Comparison of ENCODE assay signal across 21 cellular contexts in genomic region chr6:11614534-11615213, GRCh38.
DNase-seq lines count a peak whose midpoint lies in the region; ATAC-seq, FAIRE-seq and TF ChIP-seq lines count a peak whose summit lies in the region.
"Had no signal": no experiment of that assay in that cellular context is flagged by ENCODE, and none has a peak within 500 bp of the region (broad histone marks: within the 10 kb centered on the region; RNA-seq: fewer than 3 reads in every experiment).

No MANE protein-coding gene starts in this region.

- peaks cover 49% of the 10 kb centered on the region for H3K4me1 ChIP-seq in astrocyte (ENCODE audit: insufficient read depth, low read length)
- H3K4me1 ChIP-seq in left lung = no peaks in the 10 kb centered on the region
- H3K4me1 ChIP-seq in skeletal muscle tissue (ENCODE audit: control insufficient read depth in 3 of 3, insufficient read depth in 3 of 3, low read length in 3 of 3) = peaks cover 5 to 7% (median 6%) of the 10 kb centered on the region in 3 donors

- H3K4me3 Mint-ChIP-seq in HFFc6 (no peak overlapping the region; the same call in 1 of the 2 replicates), astrocyte (ENCODE audit: unreplicated experiment) (no peak overlapping the region)
- no peak overlapping the region for H3K4me3 Mint-ChIP-seq in activated CD4-positive, alpha-beta memory T cell treated with anti-CD3 and anti-CD28 coated beads for 36 hours
- no peak overlapping the region for H3K4me3 Mint-ChIP-seq in activated CD4-positive, alpha-beta T cell treated with anti-CD3 and anti-CD28 coated beads, Interleukin-2, amount 10 ng/mL, durations not matched to agents 7 days and 5 days
- H3K4me3 Mint-ChIP-seq: activated CD8-positive, alpha-beta memory T cell treated with anti-CD3 and anti-CD28 coated beads, Interleukin-2, amount 10 ng/mL, durations not matched to agents 7 days and 5 days had no signal

- H2AFZ ChIP-seq in astrocyte (ENCODE audit: low read depth, low read length) = no peak overlapping the region

- H3K36me3 ChIP-seq in astrocyte (ENCODE audit: insufficient read depth, low read length) (no peaks in the 10 kb centered on the region), left lung (no peaks in the 10 kb centered on the region), skeletal muscle tissue (ENCODE audit: control insufficient read depth in 3 of 3, insufficient read depth in 3 of 3, low read length in 3 of 3) (no peaks in the 10 kb centered on the region)
- H3K36me3 ChIP-seq: BLaER1, sigmoid colon had no signal

- intact Hi-C loops in left lung (cut with DNase I) = no loop called here
- intact Hi-C loops in activated CD4-positive, alpha-beta memory T cell treated with anti-CD3 and anti-CD28 coated beads for 36 hours (cut with micrococcal nuclease) = no loop called here

- peak overlapping the region; percentile 63 for H3K4me2 ChIP-seq in astrocyte (ENCODE audit: low read length)
- H3K4me2 ChIP-seq: BLaER1 had no signal

- H3K27ac ChIP-seq in astrocyte (ENCODE audit: low read depth, low read length) = peak overlapping the region; percentile 99
- peak overlapping the region; percentile 18 to 37 for H3K27ac ChIP-seq in left lung
- H3K27ac ChIP-seq in skeletal muscle tissue (ENCODE audit: low read depth, low read length) = peak overlapping the region; percentile 72
- H3K27ac ChIP-seq: BLaER1 had no signal

- H3K27me3 Mint-ChIP-seq in HFFc6 (ENCODE audit: insufficient read depth) (no peaks in the 10 kb centered on the region), astrocyte (ENCODE audit: low read depth, unreplicated experiment) (no peaks in the 10 kb centered on the region)
- peaks cover 4% of the 10 kb centered on the region for H3K27me3 Mint-ChIP-seq in activated CD4-positive, alpha-beta memory T cell treated with anti-CD3 and anti-CD28 coated beads for 36 hours
- no peaks in the 10 kb centered on the region for H3K27me3 Mint-ChIP-seq in activated CD4-positive, alpha-beta T cell treated with anti-CD3 and anti-CD28 coated beads, Interleukin-2, amount 10 ng/mL, durations not matched to agents 7 days and 5 days

- H3K9me3 Mint-ChIP-seq in HFFc6 (no peaks in the 10 kb centered on the region), astrocyte (ENCODE audit: unreplicated experiment) (no peaks in the 10 kb centered on the region)
- H3K9me3 Mint-ChIP-seq in activated CD4-positive, alpha-beta memory T cell treated with anti-CD3 and anti-CD28 coated beads for 36 hours = no peaks in the 10 kb centered on the region
- no peaks in the 10 kb centered on the region for H3K9me3 Mint-ChIP-seq in activated CD4-positive, alpha-beta T cell treated with anti-CD3 and anti-CD28 coated beads, Interleukin-2, amount 10 ng/mL, durations not matched to agents 7 days and 5 days

- H3K9me3 ChIP-seq in astrocyte (ENCODE audit: insufficient read depth, low read depth, low read length) (no peaks in the 10 kb centered on the region), left lung (no peaks in the 10 kb centered on the region), skeletal muscle tissue (ENCODE audit: control insufficient read depth in 3 of 3, low read length in 3 of 3) (no peaks in the 10 kb centered on the region)
- H3K9me3 ChIP-seq: BLaER1, sigmoid colon had no signal

- H3K9ac ChIP-seq in astrocyte (ENCODE audit: low read length) = peak overlapping the region; percentile 82
- H3K9ac ChIP-seq in skeletal muscle tissue (ENCODE audit: low read depth in 1 of 3, low read length in 3 of 3) = no peak overlapping the region
- H3K9ac ChIP-seq: BLaER1 had no signal

- H3K4me3 ChIP-seq in astrocyte (ENCODE audit: insufficient read depth, low read depth, low read length) (no peak overlapping the region), left lung (no peak overlapping the region), skeletal muscle tissue (ENCODE audit: low read length in 3 of 3) (no peak overlapping the region)
- H3K4me3 ChIP-seq: BLaER1, sigmoid colon had no signal

- TF ChIP-seq CTCF in HFFc6 (IDR thresholded peaks at IDR 0.05) (no peak), astrocyte (IDR thresholded peaks at IDR 0.05; ENCODE audit: insufficient read depth, low read depth, low read length) (no peak), left lung (IDR thresholded peaks at IDR 0.05) (no peak)

- no peak for ATAC-seq in left lung
- ATAC-seq: activated CD8-positive, alpha-beta memory T cell treated with anti-CD3 and anti-CD28 coated beads, Interleukin-2, amount 10 ng/mL, durations not matched to agents 7 days and 5 days had no signal

- FAIRE-seq in astrocyte (lab: Jason Lieb, UNC) = peak; percentile 37

- POLR2A ChIA-PET in activated CD4-positive, alpha-beta memory T cell treated with anti-CD3 and anti-CD28 coated beads for 36 hours (lab: Charles Lee) = no interaction called here
- POLR2A ChIA-PET in activated CD4-positive, alpha-beta T cell treated with anti-CD3 and anti-CD28 coated beads, Interleukin-2, amount 10 ng/mL, durations not matched to agents 7 days and 5 days (lab: Charles Lee) = no interaction called here

- H3K27ac Mint-ChIP-seq in HFFc6 (peak overlapping the region; percentile 100), astrocyte (ENCODE audit: unreplicated experiment) (peak overlapping the region; percentile 97)
- H3K27ac Mint-ChIP-seq in activated CD4-positive, alpha-beta memory T cell treated with anti-CD3 and anti-CD28 coated beads for 36 hours = no peak overlapping the region
- no peak overlapping the region for H3K27ac Mint-ChIP-seq in activated CD4-positive, alpha-beta T cell treated with anti-CD3 and anti-CD28 coated beads, Interleukin-2, amount 10 ng/mL, durations not matched to agents 7 days and 5 days
- H3K27ac Mint-ChIP-seq: activated CD8-positive, alpha-beta memory T cell treated with anti-CD3 and anti-CD28 coated beads, Interleukin-2, amount 10 ng/mL, durations not matched to agents 7 days and 5 days had no signal

- no peaks in the 10 kb centered on the region for H3K79me2 ChIP-seq in astrocyte (ENCODE audit: insufficient read depth, low read length)

- DNase-seq in HFFc6 (no peak), astrocyte (ENCODE audit: low read depth) (peak; percentile 53), left lung (no peak), LoVo (ENCODE audit: low spot score) (no peak), retina (no peak)
- DNase-seq in activated CD4-positive, alpha-beta memory T cell treated with anti-CD3 and anti-CD28 coated beads for 36 hours = no peak
- no peak for DNase-seq in activated CD4-positive, alpha-beta T cell treated with anti-CD3 and anti-CD28 coated beads, Interleukin-2, amount 10 ng/mL, durations not matched to agents 7 days and 5 days
- DNase-seq: activated CD8-positive, alpha-beta memory T cell treated with anti-CD3 and anti-CD28 coated beads, Interleukin-2, amount 10 ng/mL, durations not matched to agents 7 days and 5 days; caudate nucleus; effector CD4-positive, alpha-beta T cell; GDM1; hypothalamus; KG1; NCI-H1105; NCI-H2107; NCI-H526; nucleus accumbens; sigmoid colon; stimulated activated CD4-positive, alpha-beta T cell treated with anti-CD3 and anti-CD28 coated beads, Interleukin-4, amount 100 ng/mL, for 1 hour had no signal

- H3K36me3 Mint-ChIP-seq in HFFc6 (ENCODE audit: low read depth) (peaks cover 4% of the 10 kb centered on the region; the same call in 1 of the 2 replicates), astrocyte (ENCODE audit: low read depth, unreplicated experiment) (no peaks in the 10 kb centered on the region)
- no peaks in the 10 kb centered on the region for H3K36me3 Mint-ChIP-seq in activated CD4-positive, alpha-beta memory T cell treated with anti-CD3 and anti-CD28 coated beads for 36 hours
- H3K36me3 Mint-ChIP-seq in activated CD4-positive, alpha-beta T cell treated with anti-CD3 and anti-CD28 coated beads, Interleukin-2, amount 10 ng/mL, durations not matched to agents 7 days and 5 days (ENCODE audit: low read depth) = no peaks in the 10 kb centered on the region
- H3K36me3 Mint-ChIP-seq: activated CD8-positive, alpha-beta memory T cell treated with anti-CD3 and anti-CD28 coated beads, Interleukin-2, amount 10 ng/mL, durations not matched to agents 7 days and 5 days had no signal

- no peaks in the 10 kb centered on the region for H4K20me1 ChIP-seq in astrocyte (ENCODE audit: insufficient read depth, low read length)
- H4K20me1 ChIP-seq: BLaER1 had no signal

- no peaks in the 10 kb centered on the region for H3K27me3 ChIP-seq in astrocyte (ENCODE audit: insufficient read depth, low read length)
- no peaks in the 10 kb centered on the region for H3K27me3 ChIP-seq in left lung
- H3K27me3 ChIP-seq in skeletal muscle tissue (ENCODE audit: control insufficient read depth in 3 of 3, insufficient read depth in 3 of 3, low read length in 3 of 3) = no peaks in the 10 kb centered on the region
- H3K27me3 ChIP-seq: BLaER1, sigmoid colon had no signal

- H3K4me1 Mint-ChIP-seq in HFFc6 (ENCODE audit: low read depth) (peaks cover 68% of the 10 kb centered on the region), astrocyte (ENCODE audit: low read depth, unreplicated experiment) (peaks cover 40% of the 10 kb centered on the region)
- no peaks in the 10 kb centered on the region for H3K4me1 Mint-ChIP-seq in activated CD4-positive, alpha-beta memory T cell treated with anti-CD3 and anti-CD28 coated beads for 36 hours (ENCODE audit: low read depth)
- H3K4me1 Mint-ChIP-seq in activated CD4-positive, alpha-beta T cell treated with anti-CD3 and anti-CD28 coated beads, Interleukin-2, amount 10 ng/mL, durations not matched to agents 7 days and 5 days = no peaks in the 10 kb centered on the region
- H3K4me1 Mint-ChIP-seq: activated CD8-positive, alpha-beta memory T cell treated with anti-CD3 and anti-CD28 coated beads, Interleukin-2, amount 10 ng/mL, durations not matched to agents 7 days and 5 days had no signal

- CTCF ChIA-PET in activated CD4-positive, alpha-beta memory T cell treated with anti-CD3 and anti-CD28 coated beads for 36 hours (lab: Charles Lee) = no interaction called here
- CTCF ChIA-PET in activated CD4-positive, alpha-beta T cell treated with anti-CD3 and anti-CD28 coated beads, Interleukin-2, amount 10 ng/mL, durations not matched to agents 7 days and 5 days (lab: Charles Lee) = no interaction called here

Comparison
In these comparisons a context has a peak if more than half of its experiments do, and no peak if none do; other contexts are left out.
1. H3K27ac Mint-ChIP-seq: peak in HFFc6 (single experiment) and astrocyte (single experiment); none in activated CD4-positive, alpha-beta memory T cell treated with anti-CD3 and anti-CD28 coated beads for 36 hours (single experiment) and activated CD4-positive, alpha-beta T cell treated with anti-CD3 and anti-CD28 coated beads, Interleukin-2, amount 10 ng/mL, durations not matched to agents 7 days and 5 days (single experiment).
2. H3K27ac ChIP-seq: peak in every context shown above with its lines; median percentile 99 in astrocyte; 72 in skeletal muscle tissue; 28 in left lung.